8 cellular contexts compared by ENCODE assay signal in genomic region chr10:75404335-75405200, GRCh38. TPM values are rescaled to one million over a fixed set of nuclear protein-coding genes. Genes with fewer than 3 reads are reported as not detected.
DNase-seq lines count a peak whose midpoint lies in the region; ATAC-seq, FAIRE-seq and TF ChIP-seq lines count a peak whose summit lies in the region.

No MANE protein-coding gene starts in this region.

- no peak overlapping the region for H2BK20ac ChIP-seq in H9 (ENCODE audit: low read depth, low read length, poor library complexity, severe bottlenecking)

- no peak overlapping the region for H2BK120ac ChIP-seq in H9 (ENCODE audit: low read depth, low read length, poor library complexity, severe bottlenecking)

- peak overlapping the region; percentile 92; the same call in 2 of the 3 replicates for H3K4me3 ChIP-seq in A549
- peak overlapping the region; percentile 84 for H3K4me3 ChIP-seq in iPS-18c (ENCODE audit: insufficient read depth, low read depth, low read length)

- H3K4me2 ChIP-seq in A549 (peak overlapping the region; percentile 98), H9 (ENCODE audit: insufficient read depth, insufficient read length, low read length) (peak overlapping the region; percentile 84)

- peaks cover 31 to 46% of the 10 kb centered on the region in 2 experiments for H3K4me1 Mint-ChIP-seq in H9
- H3K4me1 Mint-ChIP-seq in stimulated activated naive CD8-positive, alpha-beta T cell treated with anti-CD3 and anti-CD28 coated beads, Interleukin-15, Interleukin-2, amounts not matched to agents 100 ng/mL and 50 ng/mL, for 24 hours (ENCODE audit: low read depth) = peaks cover 53% of the 10 kb centered on the region

- no peak for ATAC-seq in A549

- no peak overlapping the region for H2BK15ac ChIP-seq in H9 (ENCODE audit: low read depth, low read length)

- no peaks in the 10 kb centered on the region; a peak in 1 of 7 replicates for H3K36me3 Mint-ChIP-seq in H9 (ENCODE audit: insufficient read depth in 1 of 3, low read depth in 3 of 3)
- H3K36me3 Mint-ChIP-seq in stimulated activated naive CD8-positive, alpha-beta T cell treated with anti-CD3 and anti-CD28 coated beads, Interleukin-15, Interleukin-2, amounts not matched to agents 100 ng/mL and 50 ng/mL, for 24 hours (ENCODE audit: low read depth) = no peaks in the 10 kb centered on the region

- H4K5ac ChIP-seq in H9 (ENCODE audit: insufficient read length, low read depth, low read length) = no peak overlapping the region

- H4K8ac ChIP-seq in H9 (replicated peaks; ENCODE audit: insufficient read length, low read depth, low read length) = no peak overlapping the region

- H2BK12ac ChIP-seq in H9 (ENCODE audit: insufficient read length, low read depth, low read length) = no peak overlapping the region

- DNase-seq in A549 (ENCODE audit: low read depth in 1 of 2, low spot score in 1 of 2) (no peak), H9 (peak; percentile 62), GDM1 (lab: John Stamatoyannopoulos, UW) (no peak), mesenteric fat pad (ENCODE audit: low spot score) (no peak)
- no peak for DNase-seq in stimulated activated CD4-positive, alpha-beta T cell treated with anti-CD3 and anti-CD28 coated beads, Interleukin-2, amount 100 ng/mL, for 48 hours

- no peak overlapping the region for H3K23ac ChIP-seq in H9 (ENCODE audit: insufficient read length, low read depth, low read length)

- H3K9me3 Mint-ChIP-seq in H9 = peaks cover 0 to 2% of the 10 kb centered on the region in 2 experiments; a peak in 2 of 5 replicates
- H3K9me3 Mint-ChIP-seq in stimulated activated naive CD8-positive, alpha-beta T cell treated with anti-CD3 and anti-CD28 coated beads, Interleukin-15, Interleukin-2, amounts not matched to agents 100 ng/mL and 50 ng/mL, for 24 hours = no peaks in the 10 kb centered on the region

- H3K9me3 ChIP-seq in A549 (no peaks in the 10 kb centered on the region), H9 (ENCODE audit: control insufficient read depth, low read depth, low read length) (no peaks in the 10 kb centered on the region), iPS-18c (ENCODE audit: control insufficient read depth, insufficient read depth, low read length) (no peaks in the 10 kb centered on the region)

- no peak overlapping the region for H3K14ac ChIP-seq in H9 (ENCODE audit: insufficient read depth, low read length)

- no peaks in the 10 kb centered on the region for H3K79me2 ChIP-seq in H9 (ENCODE audit: insufficient read depth, low read length)

- no peak overlapping the region for H3K27ac Mint-ChIP-seq in H9
- H3K27ac Mint-ChIP-seq in stimulated activated naive CD8-positive, alpha-beta T cell treated with anti-CD3 and anti-CD28 coated beads, Interleukin-15, Interleukin-2, amounts not matched to agents 100 ng/mL and 50 ng/mL, for 24 hours = peak overlapping the region; percentile 21

- peak overlapping the region; percentile 63 to 87 for H3K4me3 Mint-ChIP-seq in H9
- H3K4me3 Mint-ChIP-seq in stimulated activated naive CD8-positive, alpha-beta T cell treated with anti-CD3 and anti-CD28 coated beads, Interleukin-15, Interleukin-2, amounts not matched to agents 100 ng/mL and 50 ng/mL, for 24 hours = peak overlapping the region; percentile 6

- H3K79me1 ChIP-seq in H9 (ENCODE audit: insufficient read depth, low read depth, low read length, poor library complexity, severe bottlenecking) = no peaks in the 10 kb centered on the region

- no peak overlapping the region for H3K18ac ChIP-seq in H9 (ENCODE audit: insufficient read length, low read depth, low read length)

- CTCF ChIA-PET in A549 (lab: Yijun Ruan, JAX) = interaction anchor here (1.1 to 1.3 kb wide), 2 partner anchors 9 to 18 kb away, joined by 3 to 6 read pairs; no protein-coding TSS in a partner anchor

- no peak for TF ChIP-seq POLR2A in A549 (IDR thresholded peaks at IDR 0.05; ENCODE audit: low read length)

- TF ChIP-seq CTCF in A549 (IDR thresholded peaks at IDR 0.05) = no peak
- TF ChIP-seq CTCF in H9 (conservative IDR thresholded peaks at IDR 0.05) = no peak
- TF ChIP-seq CTCF in VCaP (conservative IDR thresholded peaks at IDR 0.05) = no peak; the same call in 1 of the 2 replicates

- WGBS in A549 (ENCODE audit: missing lambda C conversion rate) = 93% methylated on average over 47 of the region's 65 CpGs
- WGBS in H9 (ENCODE audit: extremely low coverage, insufficient read length, low lambda C conversion rate) = no CpG with 5 or more reads among the region's 65 CpGs

- H2BK5ac ChIP-seq in H9 (ENCODE audit: insufficient read length, low read length) = no peak overlapping the region

- POLR2A ChIA-PET in A549 (lab: Yijun Ruan, JAX) = no interaction called here

- H2AK5ac ChIP-seq in H9 (ENCODE audit: insufficient read length, low read length) = no peak overlapping the region

- H3K4me1 ChIP-seq in A549 (peaks cover 10% of the 10 kb centered on the region), H9 (ENCODE audit: insufficient read depth, low read length) (no peaks in the 10 kb centered on the region; the same call in 1 of the 2 replicates)

- no peak overlapping the region for H3T11ph ChIP-seq in H9 (ENCODE audit: low read length)

- H3K56ac ChIP-seq in H9 (ENCODE audit: insufficient read length, low read depth, low read length) = no peak overlapping the region

- peaks cover 95% of the 10 kb centered on the region for H3K27me3 Mint-ChIP-seq in H9 (ENCODE audit: low read depth)
- H3K27me3 Mint-ChIP-seq in stimulated activated naive CD8-positive, alpha-beta T cell treated with anti-CD3 and anti-CD28 coated beads, Interleukin-15, Interleukin-2, amounts not matched to agents 100 ng/mL and 50 ng/mL, for 24 hours = peaks cover 63% of the 10 kb centered on the region

- H3K27me3 ChIP-seq in H9 (ENCODE audit: insufficient read depth, low read length) = peaks cover 72% of the 10 kb centered on the region

- no peak overlapping the region for H3K4ac ChIP-seq in H9 (ENCODE audit: low read depth, low read length)

- TF ChIP-seq RAD21 in A549 (conservative IDR thresholded peaks at IDR 0.05 in 1 of 2, IDR thresholded peaks at IDR 0.05 in 1 of 2) = no peak

- no peaks in the 10 kb centered on the region for H4K20me1 ChIP-seq in H9 (ENCODE audit: control insufficient read depth, insufficient read depth, insufficient read length)

- H3K27ac ChIP-seq in A549 (peak overlapping the region; percentile 94 to 98; a peak in 4 of 6 replicates), H9 (ENCODE audit: insufficient read length, low read depth, low read length) (no peak overlapping the region), VCaP (peak overlapping the region; percentile 96)

- no peak for FAIRE-seq in A549 (lab: Jason Lieb, UNC)

- no peak for TF ChIP-seq EP300 in A549 (IDR thresholded peaks at IDR 0.05)

- no peak overlapping the region for H4K91ac ChIP-seq in H9 (ENCODE audit: insufficient read length, low read depth, low read length)

- H3K9ac ChIP-seq in H9 (ENCODE audit: extremely low read depth, insufficient read length, low read length) = no peak overlapping the region

- no peak overlapping the region for H2AFZ ChIP-seq in H9 (ENCODE audit: low read length)

- peaks cover 49% of the 10 kb centered on the region for H3K23me2 ChIP-seq in H9 (ENCODE audit: insufficient read length, low read depth, low read length, poor library complexity, severe bottlenecking)

TF ChIP-seq in A549, 52 proteins besides CTCF, POLR2A, EP300 and RAD21:
- TF ChIP-seq RFX5 (IDR thresholded peaks at IDR 0.05) (no peak), NR3C1 (IDR thresholded peaks at IDR 0.05) (no peak)

RNA-seq across cellular contexts. Expression of gene ZNF503, which starts 3.0 kb away (rescaled TPM):
- polyA plus RNA-seq in A549 (2011; rRNA removed) (0.54 and 0.71 TPM in 2 replicates), A549 (2017; fragmentation: RNase III; extraction: RNeasy Plus Mini Kit Qiagen cat#74134 plus additional on column Dnase treatment) (9.5 to 13.1 TPM (median 12.8 TPM) in 3 replicates)
- 1.6 and 2.3 TPM in 2 replicates for polyA plus RNA-seq in A549 (2012; cell fraction: cytosol; rRNA removed)
- 5.2 and 8.3 TPM in 2 replicates for polyA plus RNA-seq in A549 (2012; cell fraction: nucleus; rRNA removed)
- polyA minus RNA-seq in A549 (2011; rRNA and poly(A)+ RNA removed) = 0.33 and 0.49 TPM in 2 replicates
- total RNA-seq in H9 (2021) (0.09 and 0.13 TPM in 2 replicates), mesenteric fat pad (16.8 TPM)

RNA-seq across cellular contexts. Expression of gene LRMDA, which starts 26.9 kb away (rescaled TPM):
- polyA plus RNA-seq in A549 (2011; rRNA removed) (5.2 and 5.6 TPM in 2 replicates), A549 (2017; fragmentation: RNase III; extraction: RNeasy Plus Mini Kit Qiagen cat#74134 plus additional on column Dnase treatment) (4.1 to 5.1 TPM (median 4.6 TPM) in 3 replicates)
- polyA plus RNA-seq in A549 (2012; cell fraction: cytosol; rRNA removed) = 0.73 and 1.4 TPM in 2 replicates
- 0.89 and 1.5 TPM in 2 replicates for polyA plus RNA-seq in A549 (2012; cell fraction: nucleus; rRNA removed)
- polyA minus RNA-seq in A549 (2011; rRNA and poly(A)+ RNA removed) = 8.2 and 14.0 TPM in 2 replicates
- total RNA-seq in H9 (2021) (1.8 and 2.1 TPM in 2 replicates), mesenteric fat pad (26.6 TPM)

Comparison
In these comparisons a context has a peak if more than half of its experiments do, and no peak if none do; other contexts are left out.
1. RNA of gene ZNF503, which starts 3.0 kb away (total RNA-seq): 16.8 TPM in mesenteric fat pad (single experiment); 0.09 to 0.13 TPM in H9; every median in the first group is over 10 times any median in the second.